ENCODE assay signal across 1 cellular context in the genomic region with DNA sequence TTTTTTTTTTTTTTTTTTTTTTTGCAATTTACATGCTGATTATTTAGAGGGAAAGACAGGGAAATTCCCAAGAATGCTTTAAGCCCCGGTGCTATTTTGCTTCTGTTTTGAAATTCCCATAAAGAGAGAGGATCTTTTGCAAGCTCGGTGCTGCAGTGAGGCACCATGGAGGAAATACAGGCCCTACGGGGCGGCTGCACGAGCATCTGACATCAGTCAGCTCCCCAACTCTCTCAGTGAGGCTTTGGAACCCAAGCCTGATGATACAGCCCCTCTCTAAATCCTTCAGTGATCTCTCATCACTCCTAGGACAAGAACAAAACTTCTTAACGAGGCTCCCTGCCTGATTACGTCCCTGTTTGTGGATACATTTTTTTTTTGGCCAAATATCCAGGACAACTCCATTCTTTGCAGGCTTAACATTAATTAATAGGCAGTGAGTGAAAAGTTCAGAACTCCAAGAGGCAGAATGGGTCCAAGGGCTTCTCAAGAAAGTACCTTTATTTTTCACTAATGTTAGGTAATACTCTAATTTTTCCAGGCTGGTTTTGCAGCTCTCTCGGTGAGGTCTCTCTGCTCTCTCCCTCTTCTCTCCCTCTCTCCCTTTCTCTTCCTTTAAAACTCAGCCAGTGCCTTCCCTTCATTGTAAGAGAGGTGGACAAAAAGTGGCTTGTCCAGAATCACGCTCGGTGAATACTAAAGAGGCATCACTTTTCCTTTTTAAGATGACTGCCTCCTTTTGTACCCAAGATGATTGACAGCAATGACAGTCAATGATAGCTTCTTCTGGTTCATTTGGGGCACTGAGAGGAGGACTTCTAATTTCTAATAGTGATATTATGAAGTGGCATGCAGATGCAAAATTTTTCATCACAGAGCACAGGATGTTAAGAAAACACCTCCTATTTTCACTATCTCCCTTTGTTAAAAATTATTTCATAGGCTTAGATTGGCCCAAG.
TF ChIP-seq lines count a peak whose summit lies in the region.

No MANE protein-coding gene starts in this region.

TF ChIP-seq in GM12878, 131 proteins besides CTCF, POLR2A, EP300 and RAD21:
- TF ChIP-seq, protein P1, sequence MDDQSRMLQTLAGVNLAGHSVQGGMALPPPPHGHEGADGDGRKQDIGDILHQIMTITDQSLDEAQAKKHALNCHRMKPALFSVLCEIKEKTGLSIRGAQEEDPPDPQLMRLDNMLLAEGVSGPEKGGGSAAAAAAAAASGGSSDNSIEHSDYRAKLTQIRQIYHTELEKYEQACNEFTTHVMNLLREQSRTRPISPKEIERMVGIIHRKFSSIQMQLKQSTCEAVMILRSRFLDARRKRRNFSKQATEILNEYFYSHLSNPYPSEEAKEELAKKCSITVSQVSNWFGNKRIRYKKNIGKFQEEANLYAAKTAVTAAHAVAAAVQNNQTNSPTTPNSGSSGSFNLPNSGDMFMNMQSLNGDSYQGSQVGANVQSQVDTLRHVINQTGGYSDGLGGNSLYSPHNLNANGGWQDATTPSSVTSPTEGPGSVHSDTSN (IDR thresholded peaks at IDR 0.05; ENCODE audit: insufficient replicate concordance, low read depth, low read length) = peak; percentile 18
- TF ChIP-seq NR2C1 (IDR thresholded peaks at IDR 0.05) = no peak
- TF ChIP-seq, protein P2, sequence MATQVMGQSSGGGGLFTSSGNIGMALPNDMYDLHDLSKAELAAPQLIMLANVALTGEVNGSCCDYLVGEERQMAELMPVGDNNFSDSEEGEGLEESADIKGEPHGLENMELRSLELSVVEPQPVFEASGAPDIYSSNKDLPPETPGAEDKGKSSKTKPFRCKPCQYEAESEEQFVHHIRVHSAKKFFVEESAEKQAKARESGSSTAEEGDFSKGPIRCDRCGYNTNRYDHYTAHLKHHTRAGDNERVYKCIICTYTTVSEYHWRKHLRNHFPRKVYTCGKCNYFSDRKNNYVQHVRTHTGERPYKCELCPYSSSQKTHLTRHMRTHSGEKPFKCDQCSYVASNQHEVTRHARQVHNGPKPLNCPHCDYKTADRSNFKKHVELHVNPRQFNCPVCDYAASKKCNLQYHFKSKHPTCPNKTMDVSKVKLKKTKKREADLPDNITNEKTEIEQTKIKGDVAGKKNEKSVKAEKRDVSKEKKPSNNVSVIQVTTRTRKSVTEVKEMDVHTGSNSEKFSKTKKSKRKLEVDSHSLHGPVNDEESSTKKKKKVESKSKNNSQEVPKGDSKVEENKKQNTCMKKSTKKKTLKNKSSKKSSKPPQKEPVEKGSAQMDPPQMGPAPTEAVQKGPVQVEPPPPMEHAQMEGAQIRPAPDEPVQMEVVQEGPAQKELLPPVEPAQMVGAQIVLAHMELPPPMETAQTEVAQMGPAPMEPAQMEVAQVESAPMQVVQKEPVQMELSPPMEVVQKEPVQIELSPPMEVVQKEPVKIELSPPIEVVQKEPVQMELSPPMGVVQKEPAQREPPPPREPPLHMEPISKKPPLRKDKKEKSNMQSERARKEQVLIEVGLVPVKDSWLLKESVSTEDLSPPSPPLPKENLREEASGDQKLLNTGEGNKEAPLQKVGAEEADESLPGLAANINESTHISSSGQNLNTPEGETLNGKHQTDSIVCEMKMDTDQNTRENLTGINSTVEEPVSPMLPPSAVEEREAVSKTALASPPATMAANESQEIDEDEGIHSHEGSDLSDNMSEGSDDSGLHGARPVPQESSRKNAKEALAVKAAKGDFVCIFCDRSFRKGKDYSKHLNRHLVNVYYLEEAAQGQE (IDR thresholded peaks at IDR 0.05; ENCODE audit: low read depth, low read length) = no peak
- TF ChIP-seq TAF1 (IDR thresholded peaks at IDR 0.05; ENCODE audit: borderline replicate concordance, low read depth, low read length) = no peak
- no peak for TF ChIP-seq CHD1 (IDR thresholded peaks at IDR 0.05; ENCODE audit: low read depth, low read length)
- TF ChIP-seq PKNOX1 (IDR thresholded peaks at IDR 0.05) = peak; percentile 84
- TF ChIP-seq POU2F2 (IDR thresholded peaks at IDR 0.05; ENCODE audit: borderline replicate concordance, low read depth, low read length) = no peak
- no peak for TF ChIP-seq GATAD2B (conservative IDR thresholded peaks at IDR 0.05; ENCODE audit: low read depth)
- no peak for TF ChIP-seq CBX5 (IDR thresholded peaks at IDR 0.05; ENCODE audit: low read depth)
- TF ChIP-seq DPF2 (IDR thresholded peaks at IDR 0.05) = no peak
- TF ChIP-seq KDM1A (IDR thresholded peaks at IDR 0.05; ENCODE audit: borderline replicate concordance) = no peak
- no peak for TF ChIP-seq IKZF2 (IDR thresholded peaks at IDR 0.05)
- TF ChIP-seq TBL1XR1 (IDR thresholded peaks at IDR 0.05; ENCODE audit: low read depth, low read length) = no peak
- TF ChIP-seq ZNF24 (IDR thresholded peaks at IDR 0.05) = no peak
- TF ChIP-seq USF2 (IDR thresholded peaks at IDR 0.05; ENCODE audit: borderline replicate concordance, low read depth, low read length) = no peak
- no peak for TF ChIP-seq EED (IDR thresholded peaks at IDR 0.05; ENCODE audit: low read depth)
